In genomic region chr17:73042225-73042624, GRCh38 we compare ENCODE assay signal across 23 cellular contexts.
"Had no signal": no experiment of that assay in that cellular context is flagged by ENCODE, and none has a peak within 500 bp of the region (broad histone marks: within the 10 kb centered on the region; RNA-seq: fewer than 3 reads in every experiment).

No MANE protein-coding gene starts in this region.

- FAIRE-seq: colon, endothelial cell of umbilical vein, frontal cortex, kidney had no signal

- H3K9me3 ChIP-seq: left lung had no signal

- H3K27ac ChIP-seq: coronary artery, foreskin keratinocyte, gastroesophageal sphincter, hepatocyte, lower lobe of right lung had no signal

- H3K27me3 ChIP-seq: dorsolateral prefrontal cortex, esophagus muscularis mucosa, foreskin keratinocyte, gastroesophageal sphincter, heart left ventricle, hepatocyte, left lung had no signal

- H3K36me3 ChIP-seq: esophagus muscularis mucosa had no signal

- H3K4me3 ChIP-seq: coronary artery, esophagus muscularis mucosa, gastroesophageal sphincter, heart left ventricle, hepatocyte, left lung, lower lobe of right lung had no signal

- DNase-seq: dermis blood vessel endothelial cell; dorsolateral prefrontal cortex; effector CD4-positive, alpha-beta T cell; effector memory CD4-positive, alpha-beta T cell; foreskin keratinocyte; heart left ventricle; hypothalamus; immature natural killer cell; islet precursor cell; kidney; kidney glomerular epithelial cell; left lung; left ventricle myocardium superior; lower lobe of right lung; mesenchymal stem cell had no signal

- H3K4me2 ChIP-seq: hepatocyte had no signal

- H2AFZ ChIP-seq: hepatocyte had no signal

- H3K79me2 ChIP-seq: hepatocyte had no signal

- H3K4me1 ChIP-seq: foreskin keratinocyte had no signal

- H3K27ac Mint-ChIP-seq: immature natural killer cell, mesothelial cell of epicardium had no signal

- H3K4me3 Mint-ChIP-seq: immature natural killer cell, mesothelial cell of epicardium had no signal

- ATAC-seq: foreskin keratinocyte, gastroesophageal sphincter, lower lobe of right lung had no signal
